Comparison of ENCODE assay signal across 8 cellular contexts in the genomic region with DNA sequence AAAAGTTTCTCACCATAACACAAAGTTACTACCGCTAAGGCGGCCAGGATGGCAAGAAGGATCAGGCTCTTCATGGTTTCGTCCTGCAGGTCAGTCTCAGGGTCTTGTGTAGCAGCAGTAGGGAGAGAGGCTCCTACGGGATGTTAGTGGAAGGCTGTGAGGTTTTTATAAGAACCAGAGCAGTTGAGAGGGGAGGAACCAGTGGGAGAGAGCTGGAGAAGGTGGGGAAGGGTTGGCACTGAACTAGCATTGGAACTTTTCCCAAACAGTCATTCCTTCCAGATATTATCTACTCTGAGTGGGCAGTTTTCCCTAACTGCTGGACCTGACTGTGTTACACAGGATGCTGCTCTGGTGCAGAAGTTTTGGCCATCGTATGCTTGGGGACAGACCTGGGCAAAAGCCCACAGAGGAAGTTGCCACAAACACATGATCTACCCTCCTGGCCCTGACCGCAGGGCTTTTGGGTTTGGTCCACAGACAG. TPM values are rescaled to one million over a fixed set of nuclear protein-coding genes. Genes with fewer than 3 reads are reported as not detected.
A peak's percentile ranks its signal among the peaks of the same experiment; 100 is the strongest.
DNase-seq lines count a peak whose midpoint lies in the region; ATAC-seq lines count a peak whose summit lies in the region.

Gene MGP, minus strand, starts transcription at position 137 of the 484 bp plus-strand sequence. Its CDS starts 63 bp downstream, at position 74.

- peak within 1 kb of the TSS; percentile 19 for H3K27ac ChIP-seq in urinary bladder (ENCODE audit: low read depth)

- H3K4me1 Mint-ChIP-seq in activated naive CD4-positive, alpha-beta T cell treated with anti-CD3 and anti-CD28 coated beads for 36 hours (ENCODE audit: low read depth), result peaks cover 21% of the 10 kb centered on the region
- peaks cover 26% of the 10 kb centered on the region for H3K4me1 Mint-ChIP-seq in central memory CD8-positive, alpha-beta T cell

- H3K27ac Mint-ChIP-seq in activated naive CD4-positive, alpha-beta T cell treated with anti-CD3 and anti-CD28 coated beads for 36 hours, result no peak within 1 kb of the TSS
- no peak within 1 kb of the TSS for H3K27ac Mint-ChIP-seq in central memory CD8-positive, alpha-beta T cell (ENCODE audit: low read depth)

- CTCF ChIA-PET in activated naive CD4-positive, alpha-beta T cell treated with anti-CD3 and anti-CD28 coated beads for 36 hours (lab: Charles Lee), result no interaction called here

- H3K4me3 Mint-ChIP-seq in activated naive CD4-positive, alpha-beta T cell treated with anti-CD3 and anti-CD28 coated beads for 36 hours, result peak within 1 kb of the TSS; percentile 11
- peak within 1 kb of the TSS; percentile 52 for H3K4me3 Mint-ChIP-seq in central memory CD8-positive, alpha-beta T cell

- no peak for ATAC-seq in central memory CD8-positive, alpha-beta T cell (replicated peaks; ENCODE audit: extremely low read depth, poor library complexity, severe bottlenecking)
- no peak for ATAC-seq in HG03565 (IDR thresholded peaks at IDR 0.05; ENCODE audit: unreplicated experiment)

- no peaks in the 10 kb centered on the region for H3K9me3 Mint-ChIP-seq in activated naive CD4-positive, alpha-beta T cell treated with anti-CD3 and anti-CD28 coated beads for 36 hours
- H3K9me3 Mint-ChIP-seq in central memory CD8-positive, alpha-beta T cell, result no peaks in the 10 kb centered on the region

- no peak for DNase-seq in activated naive CD4-positive, alpha-beta T cell treated with anti-CD3 and anti-CD28 coated beads for 36 hours
- no peak for DNase-seq in activated naive CD4-positive, alpha-beta T cell (lab: John Stamatoyannopoulos, UW)
- DNase-seq in central memory CD8-positive, alpha-beta T cell (ENCODE audit: low spot score in 2 of 2), result no peak
- DNase-seq in mesenteric fat pad (ENCODE audit: low spot score) (no peak), SHP77 treated with DMSO at 0.1 percent for 48 hours (lab: John Stamatoyannopoulos, UW) (no peak), GM19240 (ENCODE audit: insufficient read length, low spot score) (no peak)

- intact Hi-C loops in activated naive CD4-positive, alpha-beta T cell treated with anti-CD3 and anti-CD28 coated beads for 36 hours (cut with micrococcal nuclease), result loop anchor here (2.0 kb wide), 1 partner anchor 17 kb away; no protein-coding TSS in a partner anchor

- H3K36me3 ChIP-seq in urinary bladder (ENCODE audit: insufficient read depth), result peaks cover 2% of the 10 kb centered on the region

- H3K27me3 Mint-ChIP-seq in activated naive CD4-positive, alpha-beta T cell treated with anti-CD3 and anti-CD28 coated beads for 36 hours (ENCODE audit: low read depth), result no peaks in the 10 kb centered on the region
- peaks cover 43% of the 10 kb centered on the region for H3K27me3 Mint-ChIP-seq in central memory CD8-positive, alpha-beta T cell

- H3K36me3 Mint-ChIP-seq in activated naive CD4-positive, alpha-beta T cell treated with anti-CD3 and anti-CD28 coated beads for 36 hours (ENCODE audit: low read depth), result no peaks in the 10 kb centered on the region
- H3K36me3 Mint-ChIP-seq in central memory CD8-positive, alpha-beta T cell (ENCODE audit: insufficient read depth), result peaks cover 3% of the 10 kb centered on the region

- WGBS in urinary bladder, result 14% methylated on average over 6 of the region's 6 CpGs

- no peaks in the 10 kb centered on the region for H3K4me1 ChIP-seq in urinary bladder (ENCODE audit: insufficient read depth)

- H3K4me3 ChIP-seq in urinary bladder (ENCODE audit: low read depth, low read length), result peak within 1 kb of the TSS; percentile 29

RNA-seq across cellular contexts. Expression of gene MGP, which starts in this region (rescaled TPM):
- not detected for total RNA-seq in activated naive CD4-positive, alpha-beta T cell treated with anti-CD3 and anti-CD28 coated beads for 36 hours
- total RNA-seq in mesenteric fat pad (2,401 TPM), urinary bladder (487 TPM)
- polyA plus RNA-seq in urinary bladder, result 596 TPM

Comparison
In these comparisons a context has a peak if more than half of its experiments do, and no peak if none do; other contexts are left out.
1. RNA of gene MGP (total RNA-seq): 2,401 TPM in mesenteric fat pad (single experiment) and 487 TPM in urinary bladder (single experiment); not detected in activated naive CD4-positive, alpha-beta T cell treated with anti-CD3 and anti-CD28 coated beads for 36 hours; every median in the first group is over 100 times any median in the second.